In genomic region chr6:162727347-162728176, GRCh38 we compare ENCODE assay signal across 8 cellular contexts. TPM values are rescaled to one million over a fixed set of nuclear protein-coding genes. Genes with fewer than 3 reads are reported as not detected.
A peak's percentile ranks its signal among the peaks of the same experiment; 100 is the strongest.
DNase-seq lines count a peak whose midpoint lies in the region; ATAC-seq and TF ChIP-seq lines count a peak whose summit lies in the region.

Gene PACRG (plus strand): TSS chr6:162727974.
Gene PRKN (minus strand): TSS chr6:162727766.

- ATAC-seq in GM21423 (IDR thresholded peaks at IDR 0.05; ENCODE audit: unreplicated experiment) = peak; percentile 97
- ATAC-seq in activated T-cell treated with anti-CD3 and anti-CD28 coated beads, Interleukin-2, amount 50 U/mL, for 72 hours (replicated peaks in 1 of 2) = peak; percentile 95 to 96

- H3K27ac Mint-ChIP-seq in activated T-cell treated with anti-CD3 and anti-CD28 coated beads, Interleukin-2, amount 50 U/mL, for 72 hours = peak within 1 kb of the TSS; percentile 65

- H3K27ac ChIP-seq in HUES48 (ENCODE audit: low read depth, low read length) = peak within 1 kb of the TSS; percentile 28
- H3K27ac ChIP-seq in esophagus muscularis mucosa (replicated peaks in 1 of 4) = peak within 1 kb of the TSS; percentile 85 to 92 (median 89)

- H3K4me1 ChIP-seq in HUES48 (ENCODE audit: control insufficient read depth, insufficient read depth, low read length) (peaks cover 12% of the 10 kb centered on the region), esophagus muscularis mucosa (peaks cover 14 to 17% (median 15%) of the 10 kb centered on the region in 4 donors), mucosa of stomach (ENCODE audit: control insufficient read depth, insufficient read depth, low read length) (peaks cover 17% of the 10 kb centered on the region)

- peaks cover 10% of the 10 kb centered on the region for H3K4me1 Mint-ChIP-seq in activated T-cell treated with anti-CD3 and anti-CD28 coated beads, Interleukin-2, amount 50 U/mL, for 72 hours (ENCODE audit: low read depth)

- H3K36me3 ChIP-seq in HUES48 (ENCODE audit: control insufficient read depth, insufficient read depth, low read length) = no peaks in the 10 kb centered on the region
- no peaks in the 10 kb centered on the region for H3K36me3 ChIP-seq in esophagus muscularis mucosa
- no peaks in the 10 kb centered on the region for H3K36me3 ChIP-seq in mucosa of stomach (ENCODE audit: control insufficient read depth, insufficient read depth, low read length)

- H3K4me3 ChIP-seq in HUES48 (ENCODE audit: low read depth, low read length) = peak within 1 kb of the TSS; percentile 90
- H3K4me3 ChIP-seq in esophagus muscularis mucosa = peak within 1 kb of the TSS; percentile 92 to 100 (median 96)
- peak within 1 kb of the TSS; percentile 58 for H3K4me3 ChIP-seq in mucosa of stomach (ENCODE audit: low read length)

- peaks cover 5% of the 10 kb centered on the region for H3K27me3 ChIP-seq in HUES48 (ENCODE audit: control insufficient read depth, insufficient read depth, low read length)
- H3K27me3 ChIP-seq in esophagus muscularis mucosa = no peaks in the 10 kb centered on the region
- no peaks in the 10 kb centered on the region for H3K27me3 ChIP-seq in mucosa of stomach (ENCODE audit: control insufficient read depth, insufficient read depth, low read length)

- H3K9ac ChIP-seq in HUES48 (ENCODE audit: low read depth, low read length) = peak within 1 kb of the TSS; percentile 45
- H3K9ac ChIP-seq in mucosa of stomach (ENCODE audit: low read length) = peak within 1 kb of the TSS; percentile 90

- peak; percentile 38 for TF ChIP-seq POLR2A in esophagus muscularis mucosa (IDR thresholded peaks at IDR 0.05; ENCODE audit: low read depth)

- H3K36me3 Mint-ChIP-seq in activated T-cell treated with anti-CD3 and anti-CD28 coated beads, Interleukin-2, amount 50 U/mL, for 72 hours (ENCODE audit: insufficient read depth in 2 of 2) = peaks cover 0 to 3% of the 10 kb centered on the region in 2 donors

- WGBS in esophagus muscularis mucosa = under 1% methylated on average over 38 of the region's 79 CpGs

- H3K9me3 ChIP-seq in HUES48 (ENCODE audit: control insufficient read depth, insufficient read depth, low read length) (no peaks in the 10 kb centered on the region), esophagus muscularis mucosa (peaks cover 0 to 9% (median 3%) of the 10 kb centered on the region in 4 donors), mucosa of stomach (ENCODE audit: control insufficient read depth, low read length) (no peaks in the 10 kb centered on the region)

- no peaks in the 10 kb centered on the region for H3K27me3 Mint-ChIP-seq in activated T-cell treated with anti-CD3 and anti-CD28 coated beads, Interleukin-2, amount 50 U/mL, for 72 hours (ENCODE audit: low read depth)

- no peak for TF ChIP-seq EP300 in esophagus muscularis mucosa (IDR thresholded peaks at IDR 0.05)

- intact Hi-C loops in esophagus muscularis mucosa (cut with DNase I) = no loop called here

- peak within 1 kb of the TSS; percentile 89 to 92 for H3K4me3 Mint-ChIP-seq in activated T-cell treated with anti-CD3 and anti-CD28 coated beads, Interleukin-2, amount 50 U/mL, for 72 hours

- no peak for TF ChIP-seq CTCF in esophagus muscularis mucosa (IDR thresholded peaks at IDR 0.05)

- H3K9me3 Mint-ChIP-seq in activated T-cell treated with anti-CD3 and anti-CD28 coated beads, Interleukin-2, amount 50 U/mL, for 72 hours = peaks cover 2% of the 10 kb centered on the region in 2 donors

- peak; percentile 93 for DNase-seq in COR-L47 (lab: John Stamatoyannopoulos, UW)
- peak; percentile 98 to 99 for DNase-seq in activated T-cell treated with anti-CD3 and anti-CD28 coated beads, Interleukin-2, amount 50 U/mL, for 72 hours
- peak; percentile 99 for DNase-seq in esophagus muscularis mucosa (ENCODE audit: extremely low spot score)
- DNase-seq in stimulated activated CD8-positive, alpha-beta memory T cell treated with anti-CD3 and anti-CD28 coated beads, Interleukin-4, amount 100 ng/mL, for 4 hours (ENCODE audit: low read depth in 2 of 2, low spot score in 1 of 2) = peak; percentile 93

TF ChIP-seq in PFSK-1, 5 proteins besides CTCF, POLR2A, EP300 and RAD21:
- TF ChIP-seq REST (IDR thresholded peaks at IDR 0.05; ENCODE audit: insufficient read depth in 1 of 2, low read depth in 2 of 2, low read length in 2 of 2) = peak in 1 of 2 experiments; percentile 69; a peak in 2 of 4 replicates
- TF ChIP-seq FOXP2 (optimal IDR thresholded peaks at IDR 0.05; ENCODE audit: borderline replicate concordance, extremely low read depth, extremely low read length, insufficient read depth) = peak; percentile 76
- TF ChIP-seq TAF1 (IDR thresholded peaks at IDR 0.05; ENCODE audit: borderline replicate concordance, insufficient read depth, low read length) = no peak
- peak; percentile 53; the same call in 1 of the 2 replicates for TF ChIP-seq SIN3A (IDR thresholded peaks at IDR 0.05; ENCODE audit: borderline replicate concordance, insufficient read depth, low read length)
- no peak for TF ChIP-seq POLR2AphosphoS5 (IDR thresholded peaks at IDR 0.05; ENCODE audit: low read depth, low read length)

RNA-seq across cellular contexts. Expression of gene PACRG, which starts in this region (rescaled TPM):
- not detected for polyA plus RNA-seq in PFSK-1 (2012; ENCODE audit: insufficient read length, low read depth)
- not detected for total RNA-seq in activated T-cell treated with anti-CD3 and anti-CD28 coated beads, Interleukin-2, amount 50 U/mL, for 72 hours
- total RNA-seq in esophagus muscularis mucosa = 1 to 10 TPM in 3 of 4 donors, not detected in 1; 1.3 to 3.5 (median 1.8) TPM

RNA-seq across cellular contexts. Expression of gene PRKN, which starts in this region (rescaled TPM):
- polyA plus RNA-seq in PFSK-1 (2012; ENCODE audit: insufficient read length, low read depth) = not detected
- total RNA-seq in activated T-cell treated with anti-CD3 and anti-CD28 coated beads, Interleukin-2, amount 50 U/mL, for 72 hours = 1 to 10 TPM; 2.5 to 2.8 TPM
- 10 to 100 TPM in 3 of 4 donors, 1 to 10 TPM in 1; 9.6 to 14.5 (median 10.8) TPM for total RNA-seq in esophagus muscularis mucosa

Comparison
In these comparisons a context has a peak if more than half of its experiments do, and no peak if none do; other contexts are left out.
1. Peak in every context shown above with its lines: DNase-seq, ATAC-seq, H3K4me3 ChIP-seq and H3K27ac ChIP-seq.